ENCODE assay signal across 24 cellular contexts in the genomic region with DNA sequence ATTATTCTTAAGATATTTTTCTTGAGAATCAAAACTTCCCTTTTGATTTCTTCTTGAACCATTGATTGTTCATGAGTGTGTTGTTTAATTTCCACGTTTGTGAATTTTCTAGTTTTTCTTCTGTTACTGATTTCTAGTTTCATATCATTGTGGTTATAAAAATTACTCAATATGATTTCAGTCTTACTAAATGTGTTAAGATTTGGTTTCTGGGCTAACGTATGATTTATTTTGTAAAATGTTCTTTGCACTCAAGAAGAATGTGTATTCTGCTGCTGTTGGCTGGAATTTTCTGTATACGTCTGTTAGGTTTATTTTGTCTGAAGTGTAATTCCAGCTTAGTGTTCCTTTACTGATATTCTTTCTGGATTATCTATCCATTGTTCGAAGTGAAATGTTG.
"Had no signal": no experiment of that assay in that cellular context is flagged by ENCODE, and none has a peak within 500 bp of the region (broad histone marks: within the 10 kb centered on the region; RNA-seq: fewer than 3 reads in every experiment).

No MANE protein-coding gene starts in this region.

- ATAC-seq: activated CD8-positive, alpha-beta T cell treated with anti-CD3 and anti-CD28 coated beads for 36 hours; body of pancreas; gastroesophageal sphincter had no signal

- DNase-seq: activated CD4-positive, alpha-beta T cell treated with anti-CD3 and anti-CD28 coated beads for 36 hours; activated CD4-positive, alpha-beta T cell treated with anti-CD3 and anti-CD28 coated beads, Interleukin-2, amount 50 U/mL, for 1 hour; activated CD4-positive, alpha-beta T cell treated with anti-CD3 and anti-CD28 coated beads, Interleukin-2, amount 50 U/mL, for 48 hours; activated CD4-positive, CD25-positive, alpha-beta regulatory T cell; activated CD4-positive, CD25-positive, alpha-beta regulatory T cell treated with anti-CD3 and anti-CD28 coated beads, Interleukin-2, amount 50 U/mL, for 72 hours; activated CD8-positive, alpha-beta memory T cell treated with anti-CD3 and anti-CD28 coated beads for 24 hours; activated CD8-positive, alpha-beta memory T cell treated with anti-CD3 and anti-CD28 coated beads, Interleukin-2, amount 50 U/mL, for 48 hours; activated CD8-positive, alpha-beta T cell treated with anti-CD3 and anti-CD28 coated beads for 36 hours; activated gamma-delta T cell; activated naive CD4-positive, alpha-beta T cell; activated naive CD4-positive, alpha-beta T cell treated with anti-CD3 and anti-CD28 coated beads, Interleukin-2, amount 10 ng/mL, durations not matched to agents 7 days and 5 days; activated T-cell treated with anti-CD3 and anti-CD28 coated beads for 4 hours; activated T-cell treated with anti-CD3 and anti-CD28 coated beads, Interleukin-2, amount 50 U/mL, for 24 hours; adrenal gland; amygdala; aorta; body of pancreas; caudate nucleus; effector CD8-positive, alpha-beta T cell; esophagus squamous epithelium; foreskin melanocyte; head of caudate nucleus had no signal

- H3K4me3 Mint-ChIP-seq: activated CD4-positive, alpha-beta T cell treated with anti-CD3 and anti-CD28 coated beads for 36 hours; activated CD8-positive, alpha-beta T cell treated with anti-CD3 and anti-CD28 coated beads for 36 hours; activated naive CD4-positive, alpha-beta T cell treated with anti-CD3 and anti-CD28 coated beads, Interleukin-2, amount 10 ng/mL, durations not matched to agents 7 days and 5 days; activated T-cell treated with anti-CD3 and anti-CD28 coated beads, Interleukin-2, amount 50 U/mL, for 24 hours; activated T-helper 1 cell treated with anti-CD3 and anti-CD28 coated beads, Interleukin-12 subunit alpha, Interleukin-12 subunit beta, Interleukin-2, Interleukin-4 antibody, amounts not matched to agents 30 ng/mL and 10 ng/mL and 1 ng/mL, durations not matched to agents 14 hours and 24 hours and 36 hours had no signal

- H3K27ac Mint-ChIP-seq: activated CD4-positive, alpha-beta T cell treated with anti-CD3 and anti-CD28 coated beads for 36 hours; activated CD8-positive, alpha-beta T cell treated with anti-CD3 and anti-CD28 coated beads for 36 hours; activated naive CD4-positive, alpha-beta T cell treated with anti-CD3 and anti-CD28 coated beads, Interleukin-2, amount 10 ng/mL, durations not matched to agents 7 days and 5 days; activated T-cell treated with anti-CD3 and anti-CD28 coated beads, Interleukin-2, amount 50 U/mL, for 24 hours; activated T-helper 1 cell treated with anti-CD3 and anti-CD28 coated beads, Interleukin-12 subunit alpha, Interleukin-12 subunit beta, Interleukin-2, Interleukin-4 antibody, amounts not matched to agents 30 ng/mL and 10 ng/mL and 1 ng/mL, durations not matched to agents 14 hours and 24 hours and 36 hours had no signal

- H3K4me1 Mint-ChIP-seq: activated naive CD4-positive, alpha-beta T cell treated with anti-CD3 and anti-CD28 coated beads, Interleukin-2, amount 10 ng/mL, durations not matched to agents 7 days and 5 days had no signal

- H3K27me3 Mint-ChIP-seq: activated CD4-positive, alpha-beta T cell treated with anti-CD3 and anti-CD28 coated beads for 36 hours; activated CD8-positive, alpha-beta T cell treated with anti-CD3 and anti-CD28 coated beads for 36 hours; activated naive CD4-positive, alpha-beta T cell treated with anti-CD3 and anti-CD28 coated beads, Interleukin-2, amount 10 ng/mL, durations not matched to agents 7 days and 5 days; activated T-cell treated with anti-CD3 and anti-CD28 coated beads, Interleukin-2, amount 50 U/mL, for 24 hours had no signal
